Comparison of ENCODE assay signal across 15 cellular contexts in the genomic region with DNA sequence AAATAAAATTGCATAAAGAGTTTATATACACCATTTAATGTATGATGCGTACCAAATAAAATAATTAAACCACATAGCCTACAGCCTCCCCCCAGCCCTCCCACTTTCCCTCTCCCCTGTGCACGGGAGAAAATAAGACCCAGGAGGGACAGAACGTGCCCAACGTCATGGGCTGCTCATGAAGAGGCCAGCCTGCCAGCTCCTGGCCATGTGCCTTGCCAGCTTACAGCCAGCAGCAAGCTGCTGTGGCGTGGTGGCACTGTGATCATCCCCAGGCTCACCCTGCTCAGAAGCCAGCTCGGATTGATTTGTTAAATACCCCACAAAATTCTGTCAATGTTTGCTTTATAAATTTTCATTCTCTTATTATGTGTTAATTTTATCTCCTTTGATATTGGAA. TPM values are rescaled to one million over a fixed set of nuclear protein-coding genes. Genes with fewer than 3 reads are reported as not detected.
DNase-seq lines count a peak whose midpoint lies in the region; ATAC-seq and TF ChIP-seq lines count a peak whose summit lies in the region.
"Had no signal": no experiment of that assay in that cellular context is flagged by ENCODE, and none has a peak within 500 bp of the region (broad histone marks: within the 10 kb centered on the region; RNA-seq: fewer than 3 reads in every experiment).

No MANE protein-coding gene starts in this region.

- H3K4me1 ChIP-seq in neuronal stem cell (ENCODE audit: control insufficient read depth in 2 of 2, insufficient read depth in 1 of 2, low read depth in 1 of 2, low read length in 2 of 2) (peaks cover 0 to 2% of the 10 kb centered on the region in 2 donors), uterus (no peaks in the 10 kb centered on the region)

- no peaks in the 10 kb centered on the region for H3K79me1 ChIP-seq in neuronal stem cell (ENCODE audit: low read depth, low read length)

- H2AK5ac ChIP-seq in neuronal stem cell (ENCODE audit: low read depth, low read length): no peak overlapping the region

- H3K27me3 ChIP-seq in neuronal stem cell (ENCODE audit: control insufficient read depth in 3 of 3, insufficient read depth in 3 of 3, low read depth in 1 of 3, low read length in 3 of 3) (no peaks in the 10 kb centered on the region), uterus (no peaks in the 10 kb centered on the region)
- H3K27me3 ChIP-seq: BLaER1 treated with 17β-estradiol and CSF1 and Interleukin-3, amounts not matched to agents 10 nM and 100 nM had no signal

- no CpG with 5 or more reads among the region's 6 CpGs for WGBS in neuronal stem cell (ENCODE audit: extremely low coverage in 2 of 2, insufficient read length in 2 of 2, insufficient replicate concordance in 1 of 2), 2 donors

- H3K9me3 ChIP-seq in neuronal stem cell (replicated peaks in 1 of 2; ENCODE audit: control insufficient read depth in 2 of 2, insufficient read depth in 1 of 2, low read depth in 1 of 2, low read length in 2 of 2) (peaks cover 0 to 2% of the 10 kb centered on the region in 2 donors), uterus (no peaks in the 10 kb centered on the region)

- H4K91ac ChIP-seq in neuronal stem cell (ENCODE audit: low read depth, low read length, poor library complexity): no peak overlapping the region

- no peak for TF ChIP-seq CTCF in uterus (IDR thresholded peaks at IDR 0.05)

- no peak overlapping the region for H3K23ac ChIP-seq in neuronal stem cell (ENCODE audit: low read depth, low read length, poor library complexity)

- H3K36me3 ChIP-seq in neuronal stem cell (replicated peaks in 1 of 2; ENCODE audit: control insufficient read depth in 2 of 2, insufficient read depth in 2 of 2, low read length in 2 of 2) (no peaks in the 10 kb centered on the region), uterus (no peaks in the 10 kb centered on the region)
- H3K36me3 ChIP-seq: BLaER1 treated with 17β-estradiol and CSF1 and Interleukin-3, amounts not matched to agents 10 nM and 100 nM had no signal

- H3K14ac ChIP-seq in neuronal stem cell (ENCODE audit: low read length): peak overlapping the region; percentile 56

- H3K27ac ChIP-seq in neuronal stem cell (replicated peaks; ENCODE audit: low read length) (no peak overlapping the region), uterus (no peak overlapping the region)
- H3K27ac ChIP-seq: BLaER1 treated with 17β-estradiol and CSF1 and Interleukin-3, amounts not matched to agents 10 nM and 100 nM had no signal

- ATAC-seq in left cardiac atrium (peak; percentile 76 to 86), GM21717 (IDR thresholded peaks at IDR 0.05; ENCODE audit: unreplicated experiment) (no peak)
- ATAC-seq: HCT116, HepG2 had no signal

- no peak overlapping the region for H2BK120ac ChIP-seq in neuronal stem cell (ENCODE audit: low read depth, low read length)

- H2BK15ac ChIP-seq in neuronal stem cell (ENCODE audit: low read length): no peak overlapping the region

- no peak overlapping the region for H2BK12ac ChIP-seq in neuronal stem cell (ENCODE audit: low read length)

- no peak overlapping the region for H3K4ac ChIP-seq in neuronal stem cell (ENCODE audit: low read length)

- H3K4me3 ChIP-seq in neuronal stem cell (ENCODE audit: low read length in 2 of 2) (no peak overlapping the region), uterus (no peak overlapping the region)
- H3K4me3 ChIP-seq: BLaER1 treated with 17β-estradiol and CSF1 and Interleukin-3, amounts not matched to agents 10 nM and 100 nM had no signal

- no peak overlapping the region for H3K4me2 ChIP-seq in neuronal stem cell (ENCODE audit: insufficient read depth, low read length, poor library complexity, severe bottlenecking)
- H3K4me2 ChIP-seq: BLaER1 treated with 17β-estradiol and CSF1 and Interleukin-3, amounts not matched to agents 10 nM and 100 nM had no signal

- no peak overlapping the region for H2BK5ac ChIP-seq in neuronal stem cell (ENCODE audit: low read length)

- DNase-seq in NCI-H1694 (lab: John Stamatoyannopoulos, UW): peak; percentile 22
- DNase-seq in NCI-H1694 treated with DMSO at 0.1 percent for 48 hours (lab: John Stamatoyannopoulos, UW): no peak
- DNase-seq in NCI-H446 treated with DMSO at 0.1 percent for 48 hours (lab: John Stamatoyannopoulos, UW): peak; percentile 5
- DNase-seq in left cardiac atrium: peak; percentile 70
- no peak for DNase-seq in neuronal stem cell (ENCODE audit: low spot score)
- no peak for DNase-seq in uterus
- DNase-seq: ACHN; CD4-positive, CD25-positive, alpha-beta regulatory T cell; DMS79 treated with DMSO at 0.1 percent for 48 hours; EL had no signal

- intact Hi-C loops in left cardiac atrium (cut with DNase I) (no loop called here), uterus (cut with DNase I; ENCODE audit: low total_unique reads) (no loop called here)

- no peak overlapping the region for H3K9ac ChIP-seq in neuronal stem cell (ENCODE audit: low read depth, low read length, poor library complexity)
- H3K9ac ChIP-seq: BLaER1 treated with 17β-estradiol and CSF1 and Interleukin-3, amounts not matched to agents 10 nM and 100 nM had no signal

- H3K18ac ChIP-seq in neuronal stem cell (ENCODE audit: low read length): peak overlapping the region; percentile 85

- no peak overlapping the region for H4K8ac ChIP-seq in neuronal stem cell (ENCODE audit: low read depth, low read length)

- no peak overlapping the region for H2AFZ ChIP-seq in neuronal stem cell (ENCODE audit: low read length)

- TF ChIP-seq POLR2A in uterus (IDR thresholded peaks at IDR 0.05): no peak

RNA-seq across cellular contexts. Expression of a gene that starts 7.6 kb away (rescaled TPM):
- total RNA-seq in left cardiac atrium (not detected), uterus (not detected)
- polyA plus RNA-seq in neuronal stem cell (2013, experiment 1 of 2): not detected
- not detected for polyA plus RNA-seq in neuronal stem cell (2013, experiment 2 of 2)
- total RNA-seq: A172; CD4-positive, CD25-positive, alpha-beta regulatory T cell; HepG2 had no signal
- polyA plus RNA-seq: CD4-positive, CD25-positive, alpha-beta regulatory T cell; HepG2 had no signal

RNA-seq across cellular contexts. Expression of a gene that starts 18.9 kb away (rescaled TPM):
- total RNA-seq in left cardiac atrium: not detected
- polyA plus RNA-seq in neuronal stem cell (2013, experiment 1 of 2): 0.01 TPM
- polyA plus RNA-seq in neuronal stem cell (2013, experiment 2 of 2): not detected
- under 1 TPM in 1 of 4 donors, not detected in 3; 0.21 TPM for total RNA-seq in uterus
- total RNA-seq: A172; CD4-positive, CD25-positive, alpha-beta regulatory T cell; HepG2 had no signal
- polyA plus RNA-seq: CD4-positive, CD25-positive, alpha-beta regulatory T cell; HepG2 had no signal

Comparison
In these comparisons a context has a peak if more than half of its experiments do, and no peak if none do; other contexts are left out.
1. DNase-seq: peak in NCI-H1694 (single experiment), NCI-H446 treated with DMSO at 0.1 percent for 48 hours (single experiment) and left cardiac atrium (single experiment); none in NCI-H1694 treated with DMSO at 0.1 percent for 48 hours (single experiment), neuronal stem cell (single experiment) and uterus (0 of 2).